Comparison of ENCODE assay signal across 15 cellular contexts in the genomic region with DNA sequence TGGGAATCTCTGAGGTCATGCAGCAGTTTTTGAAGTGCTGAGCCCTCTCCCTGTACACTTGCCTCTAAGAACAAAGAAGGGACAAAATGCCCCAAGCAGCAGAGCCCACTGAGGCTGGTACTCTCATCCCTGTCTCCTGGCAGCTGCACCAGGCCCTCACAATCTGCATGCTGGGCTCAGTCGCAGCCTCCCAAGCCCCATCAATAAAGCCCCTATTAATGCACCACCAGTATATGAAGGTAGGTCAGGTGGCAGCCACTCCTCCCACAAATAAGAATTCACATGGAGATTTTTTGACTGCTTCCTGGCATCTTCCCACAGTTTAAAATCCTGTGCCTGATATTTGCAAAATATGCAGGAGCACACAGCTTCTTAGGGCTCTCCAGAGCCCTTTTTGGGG.
DNase-seq lines count a peak whose midpoint lies in the region; ATAC-seq and TF ChIP-seq lines count a peak whose summit lies in the region.
"Had no signal": no experiment of that assay in that cellular context is flagged by ENCODE, and none has a peak within 500 bp of the region (broad histone marks: within the 10 kb centered on the region; RNA-seq: fewer than 3 reads in every experiment).

No MANE protein-coding gene starts in this region.

- POLR2A ChIA-PET in PC-3 (lab: Charles Lee; ENCODE audit: unreplicated experiment): no interaction called here
- POLR2A ChIA-PET in SK-N-SH (lab: Yijun Ruan, JAX): no interaction called here

- H3K79me1 ChIP-seq in trophoblast cell (ENCODE audit: low read length): peaks cover 19% of the 10 kb centered on the region

- H4K91ac ChIP-seq in trophoblast cell (ENCODE audit: low read depth, low read length): peak overlapping the region; percentile 63

- H3K36me3 ChIP-seq in PC-3 (ENCODE audit: low read depth, low read length) (no peaks in the 10 kb centered on the region), SK-N-SH (replicated peaks in 1 of 2; ENCODE audit: control insufficient read depth in 1 of 2, insufficient read depth in 2 of 2, low read length in 1 of 2) (no peaks in the 10 kb centered on the region), trophoblast cell (ENCODE audit: control insufficient read depth in 1 of 2, insufficient read depth in 2 of 2, low read length in 2 of 2) (no peaks in the 10 kb centered on the region), lower lobe of right lung (no peaks in the 10 kb centered on the region)

- no peak for TF ChIP-seq RAD21 in SK-N-SH (IDR thresholded peaks at IDR 0.05; ENCODE audit: low read length)

- H3K9ac ChIP-seq in PC-3 (ENCODE audit: low read length) (peak overlapping the region; percentile 34; the same call in 1 of the 2 replicates), SK-N-SH (no peak overlapping the region), trophoblast cell (ENCODE audit: low read length) (no peak overlapping the region)

- intact Hi-C loops in PC-3 (cut with micrococcal nuclease): no loop called here
- intact Hi-C loops in lower lobe of right lung (cut with DNase I): no loop called here

- H3K9me2 ChIP-seq in PC-3 (replicated peaks; ENCODE audit: low read length) (no peaks in the 10 kb centered on the region), SK-N-SH (no peaks in the 10 kb centered on the region)

- no peak overlapping the region for H3K23ac ChIP-seq in trophoblast cell (ENCODE audit: low read length)

- CTCF ChIA-PET in PC-3 (lab: Charles Lee): no interaction called here
- CTCF ChIA-PET in SK-N-SH (lab: Yijun Ruan, JAX): interaction anchor here (1.0 to 1.2 kb wide), 4 partner anchors 11 to 284 kb away, joined by 3 to 4 read pairs (median 4); no protein-coding TSS in a partner anchor

- no peak for TF ChIP-seq CTCF in PC-3 (conservative IDR thresholded peaks at IDR 0.05; ENCODE audit: low read depth, low read length)
- TF ChIP-seq CTCF in SK-N-SH (IDR thresholded peaks at IDR 0.05): no peak
- TF ChIP-seq CTCF in lower lobe of right lung (IDR thresholded peaks at IDR 0.05): no peak

- DNase-seq in PC-3 (no peak), SK-N-SH (no peak), islet precursor cell (peak; percentile 66), trophoblast cell (no peak), caudate nucleus (lab: John Stamatoyannopoulos, UW) (no peak), NCI-H1105 (lab: John Stamatoyannopoulos, UW) (no peak), lower lobe of right lung (no peak)
- DNase-seq: Caco-2; CD4-positive, alpha-beta memory T cell; DMS153; DND-41; H9 had no signal

- H3K9me3 ChIP-seq in PC-3 (ENCODE audit: low read length) (no peaks in the 10 kb centered on the region), SK-N-SH (no peaks in the 10 kb centered on the region), trophoblast cell (ENCODE audit: insufficient read depth, low read depth, low read length) (no peaks in the 10 kb centered on the region), lower lobe of right lung (no peaks in the 10 kb centered on the region)
- H3K9me3 ChIP-seq: Caco-2 had no signal

- no peak for ATAC-seq in PC-3
- ATAC-seq in HG03521 (IDR thresholded peaks at IDR 0.05; ENCODE audit: unreplicated experiment): no peak
- no peak for ATAC-seq in lower lobe of right lung
- ATAC-seq: GM23338, HCT116 had no signal

- H3K27ac ChIP-seq in PC-3 (ENCODE audit: low read length) (peak overlapping the region; percentile 80), SK-N-SH (ENCODE audit: low read depth in 2 of 2, low read length in 1 of 2) (peak overlapping the region; percentile 11 to 78; a peak in 3 of 4 replicates), trophoblast cell (ENCODE audit: low read depth, low read length) (peak overlapping the region; percentile 77), caudate nucleus (ENCODE audit: low read depth, low read length) (no peak overlapping the region), lower lobe of right lung (no peak overlapping the region)

- H3K79me2 ChIP-seq in PC-3 (ENCODE audit: low read length): no peaks in the 10 kb centered on the region
- no peaks in the 10 kb centered on the region for H3K79me2 ChIP-seq in SK-N-SH (ENCODE audit: insufficient read depth)
- peaks cover 1% of the 10 kb centered on the region for H3K79me2 ChIP-seq in trophoblast cell (ENCODE audit: control insufficient read depth, insufficient read depth, low read length, poor library complexity)

- H3K18ac ChIP-seq in trophoblast cell (ENCODE audit: low read length): peak overlapping the region; percentile 45

- H2AFZ ChIP-seq in PC-3 (ENCODE audit: low read length): peak overlapping the region; percentile 23; the same call in 1 of the 2 replicates
- H2AFZ ChIP-seq in SK-N-SH (ENCODE audit: low read depth): no peak overlapping the region
- H2AFZ ChIP-seq in trophoblast cell (ENCODE audit: insufficient read depth, low read length, poor library complexity): no peak overlapping the region
- H2AFZ ChIP-seq: GM23338 had no signal

- peak overlapping the region; percentile 76 for H3K14ac ChIP-seq in trophoblast cell (ENCODE audit: low read length)

- peak overlapping the region; percentile 34 for H3K4ac ChIP-seq in trophoblast cell (ENCODE audit: low read depth, low read length)

- peak overlapping the region; percentile 78 for H2BK5ac ChIP-seq in trophoblast cell (ENCODE audit: low read depth, low read length, poor library complexity)

- H3K4me3 ChIP-seq in PC-3 (ENCODE audit: low read length): no peak overlapping the region
- no peak overlapping the region for H3K4me3 ChIP-seq in SK-N-SH (ENCODE audit: low read depth in 2 of 2, low read length in 1 of 2)
- H3K4me3 ChIP-seq in trophoblast cell (ENCODE audit: low read depth, low read length): no peak overlapping the region
- no peak overlapping the region for H3K4me3 ChIP-seq in lower lobe of right lung
- H3K4me3 ChIP-seq: GM23338 had no signal

- H2BK120ac ChIP-seq in trophoblast cell (ENCODE audit: insufficient read depth, low read length, poor library complexity): peak overlapping the region; percentile 88

- peak overlapping the region; percentile 59 for H2BK12ac ChIP-seq in trophoblast cell (ENCODE audit: low read length)

- H3K4me1 ChIP-seq in PC-3 (ENCODE audit: insufficient read depth, low read length) (peaks cover 16% of the 10 kb centered on the region), SK-N-SH (ENCODE audit: control insufficient read depth in 1 of 2, insufficient read depth in 2 of 2, low read depth in 1 of 2, low read length in 1 of 2) (peaks cover 8 to 17% of the 10 kb centered on the region in 2 experiments; a peak in 3 of 4 replicates), trophoblast cell (ENCODE audit: control insufficient read depth in 1 of 2, insufficient read depth in 2 of 2, low read length in 2 of 2) (peaks cover 20 to 23% of the 10 kb centered on the region in 2 experiments), lower lobe of right lung (no peaks in the 10 kb centered on the region)
- H3K4me1 ChIP-seq: Caco-2 had no signal

- TF ChIP-seq EP300 in SK-N-SH (IDR thresholded peaks at IDR 0.05; ENCODE audit: borderline replicate concordance in 1 of 2, low read depth in 1 of 2, low read length in 1 of 2): no peak

- H4K12ac ChIP-seq in trophoblast cell (ENCODE audit: low read depth, low read length): no peak overlapping the region

- H4K8ac ChIP-seq in trophoblast cell (ENCODE audit: low read depth, low read length): no peak overlapping the region

- H3K4me2 ChIP-seq in PC-3 (ENCODE audit: low read length) (peak overlapping the region; percentile 41; the same call in 1 of the 2 replicates), SK-N-SH (peak overlapping the region; percentile 53), trophoblast cell (ENCODE audit: low read length) (peak overlapping the region; percentile 24)
- H3K4me2 ChIP-seq: GM23338 had no signal

- H2AK5ac ChIP-seq in trophoblast cell (ENCODE audit: low read length): no peak overlapping the region

- WGBS in SK-N-SH (ENCODE audit: low lambda C conversion rate): no CpG with 5 or more reads among the region's 1 CpG
- no CpG with 5 or more reads among the region's 1 CpG for WGBS in trophoblast cell (ENCODE audit: extremely low coverage, insufficient coverage, insufficient read length)

- H4K20me1 ChIP-seq in PC-3 (ENCODE audit: low read length): no peaks in the 10 kb centered on the region
- no peaks in the 10 kb centered on the region for H4K20me1 ChIP-seq in SK-N-SH (ENCODE audit: insufficient read depth)

- no TSS peak for BruUV-seq in PC-3 (replicated peaks; lab: Mats Ljungman, UMichigan)

- H3K27me3 ChIP-seq in PC-3 (ENCODE audit: low read length) (no peaks in the 10 kb centered on the region), SK-N-SH (ENCODE audit: insufficient read depth) (no peaks in the 10 kb centered on the region), trophoblast cell (ENCODE audit: insufficient read depth, low read length) (no peaks in the 10 kb centered on the region), lower lobe of right lung (ENCODE audit: low read depth) (no peaks in the 10 kb centered on the region)

- no peaks in the 10 kb centered on the region for H3F3A ChIP-seq in PC-3 (ENCODE audit: low read length, unreplicated experiment)
- H3F3A ChIP-seq in SK-N-SH (replicated peaks; ENCODE audit: insufficient read depth): peaks cover 7% of the 10 kb centered on the region

TF ChIP-seq in SK-N-SH, 30 proteins besides CTCF, POLR2A, EP300 and RAD21 (continues in another document):
- TF ChIP-seq RXRA (IDR thresholded peaks at IDR 0.05; ENCODE audit: borderline replicate concordance, low read depth) (no peak), MXI1 (IDR thresholded peaks at IDR 0.05; ENCODE audit: low read depth, low read length) (no peak), MEF2A (IDR thresholded peaks at IDR 0.05; ENCODE audit: borderline replicate concordance, low read depth) (no peak), EZH2phosphoT487 (IDR thresholded peaks at IDR 0.05; ENCODE audit: borderline replicate concordance, low read depth) (no peak), CHD2 (IDR thresholded peaks at IDR 0.05; ENCODE audit: low read length, partially characterized antibody) (no peak), TCF12 (IDR thresholded peaks at IDR 0.05) (no peak)
- TF ChIP-seq, protein P1, sequence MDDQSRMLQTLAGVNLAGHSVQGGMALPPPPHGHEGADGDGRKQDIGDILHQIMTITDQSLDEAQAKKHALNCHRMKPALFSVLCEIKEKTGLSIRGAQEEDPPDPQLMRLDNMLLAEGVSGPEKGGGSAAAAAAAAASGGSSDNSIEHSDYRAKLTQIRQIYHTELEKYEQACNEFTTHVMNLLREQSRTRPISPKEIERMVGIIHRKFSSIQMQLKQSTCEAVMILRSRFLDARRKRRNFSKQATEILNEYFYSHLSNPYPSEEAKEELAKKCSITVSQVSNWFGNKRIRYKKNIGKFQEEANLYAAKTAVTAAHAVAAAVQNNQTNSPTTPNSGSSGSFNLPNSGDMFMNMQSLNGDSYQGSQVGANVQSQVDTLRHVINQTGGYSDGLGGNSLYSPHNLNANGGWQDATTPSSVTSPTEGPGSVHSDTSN (IDR thresholded peaks at IDR 0.05): no peak
- TF ChIP-seq, protein P2, sequence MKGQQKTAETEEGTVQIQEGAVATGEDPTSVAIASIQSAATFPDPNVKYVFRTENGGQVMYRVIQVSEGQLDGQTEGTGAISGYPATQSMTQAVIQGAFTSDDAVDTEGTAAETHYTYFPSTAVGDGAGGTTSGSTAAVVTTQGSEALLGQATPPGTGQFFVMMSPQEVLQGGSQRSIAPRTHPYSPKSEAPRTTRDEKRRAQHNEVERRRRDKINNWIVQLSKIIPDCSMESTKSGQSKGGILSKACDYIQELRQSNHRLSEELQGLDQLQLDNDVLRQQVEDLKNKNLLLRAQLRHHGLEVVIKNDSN (IDR thresholded peaks at IDR 0.05; ENCODE audit: borderline replicate concordance, low read depth): no peak

Comparison
In these comparisons a context has a peak if more than half of its experiments do, and no peak if none do; other contexts are left out.
1. H3K27ac ChIP-seq: peak in PC-3 (single experiment), SK-N-SH (2 of 2) and trophoblast cell (single experiment); none in caudate nucleus (single experiment) and lower lobe of right lung (single experiment).
2. Peak in every context shown above with its lines, with median percentiles within 50 percentile points of each other: H3K4me2 ChIP-seq.